8 cellular contexts compared by ENCODE assay signal in the genomic region with DNA sequence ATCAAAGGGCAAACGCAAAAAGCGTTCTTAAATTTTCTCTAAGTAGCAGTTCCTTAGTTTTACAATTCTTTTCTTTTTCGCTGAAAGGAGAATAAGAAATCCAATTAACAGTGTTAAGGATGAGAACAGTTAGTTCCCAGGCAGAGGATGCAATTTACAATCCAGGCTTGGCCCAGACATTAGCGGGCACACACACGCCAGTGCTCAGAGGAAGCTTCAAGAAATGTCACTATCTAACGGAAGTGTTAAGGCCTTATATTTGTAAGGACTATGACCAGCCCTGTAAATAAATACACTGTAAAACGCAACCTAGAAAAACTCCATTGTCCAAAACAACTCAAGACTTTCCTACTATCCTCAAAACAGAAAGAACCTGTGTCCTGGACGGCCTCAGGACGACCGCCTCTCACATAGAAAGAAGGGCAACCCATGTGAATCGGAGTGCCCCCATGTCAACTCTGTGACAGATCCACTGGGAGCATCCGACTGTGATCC. TPM values are rescaled to one million over a fixed set of nuclear protein-coding genes. Genes with fewer than 3 reads are reported as not detected.
A peak's percentile ranks its signal among the peaks of the same experiment; 100 is the strongest.
DNase-seq lines count a peak whose midpoint lies in the region; ATAC-seq and TF ChIP-seq lines count a peak whose summit lies in the region.

No MANE protein-coding gene starts in this region.

- CTCF ChIA-PET in GM10248 (lab: Yijun Ruan, JAX), result interaction anchor here (0.8 to 2.5 kb wide), 4 partner anchors 9 to 171 kb away, joined by 3 to 9 read pairs (median 5); partner anchors contain the start of gene XXYLT1

- intact Hi-C loops in esophagus muscularis mucosa (cut with DNase I), result loop anchor here (5.0 kb wide), 3 partner anchors 81 to 169 kb away; partner anchors contain the start of genes PPP1R2 and XXYLT1

- H3K9me3 Mint-ChIP-seq in osteocyte (ENCODE audit: unreplicated experiment), result no peaks in the 10 kb centered on the region

- H3K27me3 Mint-ChIP-seq in osteocyte (ENCODE audit: unreplicated experiment), result no peaks in the 10 kb centered on the region

- H3K36me3 Mint-ChIP-seq in osteocyte (ENCODE audit: unreplicated experiment), result no peaks in the 10 kb centered on the region

- peak overlapping the region; percentile 93 for H3K4me3 Mint-ChIP-seq in osteocyte (ENCODE audit: unreplicated experiment)

- H3K4me3 ChIP-seq in SJSA1, result peak overlapping the region; percentile 91
- peak overlapping the region; percentile 88 to 98 (median 92) for H3K4me3 ChIP-seq in esophagus muscularis mucosa

- peak; percentile 11 for DNase-seq in activated CD4-positive, alpha-beta T cell treated with anti-CD3 and anti-CD28 coated beads for 48 hours
- no peak for DNase-seq in activated CD4-positive, alpha-beta T cell treated with anti-CD3 and anti-CD28 coated beads, Interleukin-2, amount 50 U/mL, for 48 hours
- DNase-seq in SJSA1 (ENCODE audit: low read depth in 1 of 2, low spot score in 2 of 2), result no peak
- DNase-seq in esophagus muscularis mucosa (ENCODE audit: extremely low spot score), result no peak
- no peak for DNase-seq in osteocyte (ENCODE audit: extremely low spot score, unreplicated experiment)
- no peak for DNase-seq in GM10248 (ENCODE audit: extremely low spot score)
- no peak for DNase-seq in NK-92 treated with Interleukin-12 subunit alpha and Interleukin-12 subunit beta, amount 100 ng/mL, for 24 hours (lab: John Stamatoyannopoulos, UW)

- TF ChIP-seq EP300 in esophagus muscularis mucosa (IDR thresholded peaks at IDR 0.05), result no peak

- ATAC-seq in GM18870 (IDR thresholded peaks at IDR 0.05; ENCODE audit: unreplicated experiment), result no peak

- H3K4me1 ChIP-seq in SJSA1 (replicated peaks), result peaks cover 13% of the 10 kb centered on the region
- H3K4me1 ChIP-seq in esophagus muscularis mucosa, result peaks cover 23 to 43% (median 36%) of the 10 kb centered on the region in 4 donors

- 13% methylated on average over 12 of the region's 12 CpGs for WGBS in esophagus muscularis mucosa

- H3K27ac Mint-ChIP-seq in osteocyte (ENCODE audit: unreplicated experiment), result peak overlapping the region; percentile 95

- POLR2A ChIA-PET in GM10248 (lab: Yijun Ruan, JAX), result interaction anchor here (0.6 kb wide), 3 partner anchors 52 to 771 kb away, joined by 4 to 5 read pairs (median 5); no protein-coding TSS in a partner anchor

- no peaks in the 10 kb centered on the region for H3K27me3 ChIP-seq in SJSA1 (replicated peaks)
- H3K27me3 ChIP-seq in esophagus muscularis mucosa, result no peaks in the 10 kb centered on the region

- H3K36me3 ChIP-seq in SJSA1 (peaks cover 8% of the 10 kb centered on the region), esophagus muscularis mucosa (no peaks in the 10 kb centered on the region)

- H3K4me1 Mint-ChIP-seq in osteocyte (ENCODE audit: unreplicated experiment), result peaks cover 35% of the 10 kb centered on the region

- H3K27ac ChIP-seq in SJSA1 (peak overlapping the region; percentile 60), esophagus muscularis mucosa (replicated peaks in 1 of 4) (peak overlapping the region; percentile 94 to 99 (median 98))

- no peak for TF ChIP-seq POLR2A in esophagus muscularis mucosa (IDR thresholded peaks at IDR 0.05; ENCODE audit: low read depth)

- TF ChIP-seq CTCF in esophagus muscularis mucosa (IDR thresholded peaks at IDR 0.05) (no peak), osteocyte (IDR thresholded peaks at IDR 0.05) (no peak), GM10248 (IDR thresholded peaks at IDR 0.05; ENCODE audit: control extremely low read depth, extremely low read depth, low read depth, missing control alignments) (no peak)

- H3K9me3 ChIP-seq in SJSA1 (replicated peaks) (no peaks in the 10 kb centered on the region), esophagus muscularis mucosa (no peaks in the 10 kb centered on the region)

RNA-seq across cellular contexts. Expression of gene ACAP2, which starts 1.3 kb away (rescaled TPM):
- 39.6 and 45.1 TPM in 2 replicates for total RNA-seq in SJSA1 (2014; rRNA removed; shearing (Covaris generic))
- 10 to 100 TPM; 31.8 to 85.8 (median 43.9) TPM for total RNA-seq in esophagus muscularis mucosa
- total RNA-seq in osteocyte, result 51.0 and 55.1 TPM in 2 replicates
